9 cellular contexts compared by ENCODE assay signal in genomic region chr4:41887821-41888699, GRCh38. TPM values are rescaled to one million over a fixed set of nuclear protein-coding genes. Genes with fewer than 3 reads are reported as not detected.
DNase-seq lines count a peak whose midpoint lies in the region; ATAC-seq and TF ChIP-seq lines count a peak whose summit lies in the region.
"Had no signal": no experiment of that assay in that cellular context is flagged by ENCODE, and none has a peak within 500 bp of the region (broad histone marks: within the 10 kb centered on the region; RNA-seq: fewer than 3 reads in every experiment).

No MANE protein-coding gene starts in this region.

- DNase-seq in CD4-positive, alpha-beta memory T cell, result peak in 3 of 5 donors; percentile 29 to 34 (median 32)
- DNase-seq in GM23248 (peak; percentile 66), RKO (ENCODE audit: low spot score) (peak; percentile 58), cerebellar cortex (ENCODE audit: low spot score) (peak; percentile 45), mucosa of descending colon (peak in 1 of 3 donors; percentile 66), aorta (no peak)

- H3K36me3 Mint-ChIP-seq in CD4-positive, alpha-beta memory T cell, result no peaks in the 10 kb centered on the region
- H3K36me3 Mint-ChIP-seq in stimulated activated memory B cell treated with anti-CD40 and anti-IgM and Interleukin-4, amounts not matched to agents 10 μg/mL and 1 μg/mL and 100 μg/mL, for 72 hours, result no peaks in the 10 kb centered on the region

- peaks cover 0 to 4% (median 1%) of the 10 kb centered on the region in 4 donors for H3K4me1 Mint-ChIP-seq in CD4-positive, alpha-beta memory T cell
- H3K4me1 Mint-ChIP-seq in stimulated activated memory B cell treated with anti-CD40 and anti-IgM and Interleukin-4, amounts not matched to agents 10 μg/mL and 1 μg/mL and 100 μg/mL, for 72 hours, result no peaks in the 10 kb centered on the region

- CTCF ChIA-PET in CD4-positive, alpha-beta memory T cell (lab: Charles Lee; ENCODE audit: partially characterized antibody), result interaction anchor here (0.8 to 5.1 kb wide), 15 partner anchors 9 to 608 kb away, joined by 3 to 40 read pairs (median 4); no protein-coding TSS in a partner anchor

- no peaks in the 10 kb centered on the region for H3K9me2 ChIP-seq in GM23248 (ENCODE audit: insufficient read depth)

- POLR2A ChIA-PET in CD4-positive, alpha-beta memory T cell (lab: Charles Lee; ENCODE audit: partially characterized antibody), result interaction anchor here (1.1 kb wide), 1 partner anchor 102 kb away, joined by 3 read pairs; the partner anchor contains the start of gene SLC30A9

- no peak overlapping the region for H3K4me3 ChIP-seq in CD4-positive, alpha-beta memory T cell (ENCODE audit: low read length in 2 of 2)
- H3K4me3 ChIP-seq in GM23248, result no peak overlapping the region
- H3K4me3 ChIP-seq in mucosa of descending colon, result no peak overlapping the region
- H3K4me3 ChIP-seq in aorta (ENCODE audit: low read length in 2 of 2), result no peak overlapping the region
- H3K4me3 ChIP-seq: SJSA1 had no signal

- ATAC-seq in mucosa of descending colon, result no peak
- no peak for ATAC-seq in stimulated activated memory B cell treated with anti-CD40 and anti-IgM and Interleukin-4, amounts not matched to agents 10 μg/mL and 1 μg/mL and 100 μg/mL, for 72 hours
- ATAC-seq in aorta (ENCODE audit: low FRiP score), result no peak
- no peak for ATAC-seq in HG03139 (IDR thresholded peaks at IDR 0.05; ENCODE audit: unreplicated experiment)

- H3K4me2 ChIP-seq in GM23248 (ENCODE audit: unreplicated experiment), result no peak overlapping the region

- no peak overlapping the region for H3K9ac ChIP-seq in GM23248

- H3K27me3 ChIP-seq in CD4-positive, alpha-beta memory T cell (ENCODE audit: insufficient read depth, low read length), result no peaks in the 10 kb centered on the region
- H3K27me3 ChIP-seq in GM23248 (replicated peaks; ENCODE audit: insufficient read depth) (peaks cover 50% of the 10 kb centered on the region), aorta (ENCODE audit: control insufficient read depth in 1 of 2, insufficient read depth in 2 of 2, low read length in 1 of 2) (no peaks in the 10 kb centered on the region)

- H3K36me3 ChIP-seq in CD4-positive, alpha-beta memory T cell (ENCODE audit: insufficient read depth, low read length), result no peaks in the 10 kb centered on the region
- H3K36me3 ChIP-seq in GM23248 (ENCODE audit: low read depth) (no peaks in the 10 kb centered on the region), mucosa of descending colon (ENCODE audit: low read depth) (no peaks in the 10 kb centered on the region), aorta (ENCODE audit: control insufficient read depth in 1 of 2, insufficient read depth in 2 of 2, low read length in 1 of 2) (no peaks in the 10 kb centered on the region)
- H3K36me3 ChIP-seq: SJSA1 had no signal

- H3F3A ChIP-seq in GM23248 (ENCODE audit: insufficient read depth), result no peaks in the 10 kb centered on the region

- no peaks in the 10 kb centered on the region for H3K9me3 Mint-ChIP-seq in CD4-positive, alpha-beta memory T cell
- no peaks in the 10 kb centered on the region for H3K9me3 Mint-ChIP-seq in stimulated activated memory B cell treated with anti-CD40 and anti-IgM and Interleukin-4, amounts not matched to agents 10 μg/mL and 1 μg/mL and 100 μg/mL, for 72 hours

- H3K4me3 Mint-ChIP-seq in CD4-positive, alpha-beta memory T cell, result no peak overlapping the region
- no peak overlapping the region for H3K4me3 Mint-ChIP-seq in stimulated activated memory B cell treated with anti-CD40 and anti-IgM and Interleukin-4, amounts not matched to agents 10 μg/mL and 1 μg/mL and 100 μg/mL, for 72 hours

- WGBS in GM23248 (ENCODE audit: low coverage in 1 of 2, low lambda C conversion rate in 2 of 2, missing lambda C conversion rate in 2 of 2), 2 experiments, result 0 to 1% methylated on average over 3 of the region's 3 CpGs
- 11 to 12% methylated on average over 3 of the region's 3 CpGs for WGBS in aorta, 2 donors

- no peak overlapping the region for H3K27ac Mint-ChIP-seq in CD4-positive, alpha-beta memory T cell
- no peak overlapping the region for H3K27ac Mint-ChIP-seq in stimulated activated memory B cell treated with anti-CD40 and anti-IgM and Interleukin-4, amounts not matched to agents 10 μg/mL and 1 μg/mL and 100 μg/mL, for 72 hours

- no peaks in the 10 kb centered on the region for H3K4me1 ChIP-seq in CD4-positive, alpha-beta memory T cell (ENCODE audit: insufficient read depth, low read length)
- no peaks in the 10 kb centered on the region for H3K4me1 ChIP-seq in GM23248 (ENCODE audit: insufficient read depth)
- no peaks in the 10 kb centered on the region for H3K4me1 ChIP-seq in mucosa of descending colon (ENCODE audit: low read depth)
- H3K4me1 ChIP-seq in aorta (ENCODE audit: control insufficient read depth in 1 of 2, insufficient read depth in 2 of 2, low read length in 2 of 2), result no peaks in the 10 kb centered on the region
- H3K4me1 ChIP-seq: SJSA1 had no signal

- H3K27ac ChIP-seq in CD4-positive, alpha-beta memory T cell (ENCODE audit: low read depth, low read length), result no peak overlapping the region
- H3K27ac ChIP-seq in GM23248 (no peak overlapping the region), aorta (ENCODE audit: low read depth in 1 of 2, low read length in 2 of 2) (no peak overlapping the region)
- H3K27ac ChIP-seq: SJSA1 had no signal

- no peak overlapping the region for H2AFZ ChIP-seq in GM23248

- intact Hi-C loops in CD4-positive, alpha-beta memory T cell (cut with micrococcal nuclease), result loop anchor here (1.0 kb wide), 1 partner anchor 607 kb away; no protein-coding TSS in a partner anchor
- intact Hi-C loops in mucosa of descending colon (cut with DNase I, micrococcal nuclease), result loop anchor here in 1 of 2 donors (5.0 to 10.0 kb wide), 2 partner anchors 196 to 603 kb away; no protein-coding TSS in a partner anchor
- intact Hi-C loops in aorta (cut with DNase I), result loop anchor here (2.0 to 5.0 kb wide), 2 partner anchors 196 to 607 kb away; no protein-coding TSS in a partner anchor

- in situ Hi-C loops in GM23248 (cut with MboI), result loop anchor here (10.0 kb wide), 2 partner anchors 193 to 603 kb away; no protein-coding TSS in a partner anchor

- peak; percentile 65 for TF ChIP-seq CTCF in mucosa of descending colon (IDR thresholded peaks at IDR 0.05)

- H3K9me3 ChIP-seq in CD4-positive, alpha-beta memory T cell (ENCODE audit: control insufficient read depth in 1 of 2, low read length in 2 of 2), result no peaks in the 10 kb centered on the region
- H3K9me3 ChIP-seq in GM23248 (ENCODE audit: low read depth) (no peaks in the 10 kb centered on the region), mucosa of descending colon (no peaks in the 10 kb centered on the region), aorta (ENCODE audit: control insufficient read depth, low read length) (no peaks in the 10 kb centered on the region)
- H3K9me3 ChIP-seq: SJSA1 had no signal

- peaks cover 31 to 36% of the 10 kb centered on the region in 2 donors for H3K27me3 Mint-ChIP-seq in CD4-positive, alpha-beta memory T cell
- peaks cover 30% of the 10 kb centered on the region for H3K27me3 Mint-ChIP-seq in stimulated activated memory B cell treated with anti-CD40 and anti-IgM and Interleukin-4, amounts not matched to agents 10 μg/mL and 1 μg/mL and 100 μg/mL, for 72 hours

- H3K79me2 ChIP-seq in GM23248 (ENCODE audit: insufficient read depth), result no peaks in the 10 kb centered on the region

- H4K20me1 ChIP-seq in GM23248 (ENCODE audit: insufficient read depth), result no peaks in the 10 kb centered on the region

RNA-seq across cellular contexts. Expression of gene TMEM33, which starts 47.2 kb away (rescaled TPM):
- 10 to 100 TPM; 41.7 to 43.6 TPM for total RNA-seq in CD4-positive, alpha-beta memory T cell
- polyA plus RNA-seq in CD4-positive, alpha-beta memory T cell, result 10 to 100 TPM; 15.0 to 25.8 TPM
- 30.4 and 44.6 TPM in 2 replicates for total RNA-seq in GM23248 (2014; rRNA removed; shearing (Covaris generic))
- polyA plus RNA-seq in GM23248 (2016; fragmentation: Nextera tagmentation; extraction: Ambion mirVana), result 44.0 and 44.6 TPM in 2 replicates
- 10 to 100 TPM; 46.0 to 69.1 (median 67.6) TPM for total RNA-seq in mucosa of descending colon
- 10 to 100 TPM; 28.0 to 33.9 TPM for total RNA-seq in aorta
- 1 to 10 TPM; 5.5 to 6.1 TPM for polyA plus RNA-seq in aorta

Comparison
In these comparisons a context has a peak if more than half of its experiments do, and no peak if none do; other contexts are left out.
1. DNase-seq: peak in CD4-positive, alpha-beta memory T cell (3 of 5), GM23248 (single experiment), RKO (single experiment) and cerebellar cortex (single experiment); none in aorta (0 of 2).